ENCODE assay signal across 8 cellular contexts in the genomic region with DNA sequence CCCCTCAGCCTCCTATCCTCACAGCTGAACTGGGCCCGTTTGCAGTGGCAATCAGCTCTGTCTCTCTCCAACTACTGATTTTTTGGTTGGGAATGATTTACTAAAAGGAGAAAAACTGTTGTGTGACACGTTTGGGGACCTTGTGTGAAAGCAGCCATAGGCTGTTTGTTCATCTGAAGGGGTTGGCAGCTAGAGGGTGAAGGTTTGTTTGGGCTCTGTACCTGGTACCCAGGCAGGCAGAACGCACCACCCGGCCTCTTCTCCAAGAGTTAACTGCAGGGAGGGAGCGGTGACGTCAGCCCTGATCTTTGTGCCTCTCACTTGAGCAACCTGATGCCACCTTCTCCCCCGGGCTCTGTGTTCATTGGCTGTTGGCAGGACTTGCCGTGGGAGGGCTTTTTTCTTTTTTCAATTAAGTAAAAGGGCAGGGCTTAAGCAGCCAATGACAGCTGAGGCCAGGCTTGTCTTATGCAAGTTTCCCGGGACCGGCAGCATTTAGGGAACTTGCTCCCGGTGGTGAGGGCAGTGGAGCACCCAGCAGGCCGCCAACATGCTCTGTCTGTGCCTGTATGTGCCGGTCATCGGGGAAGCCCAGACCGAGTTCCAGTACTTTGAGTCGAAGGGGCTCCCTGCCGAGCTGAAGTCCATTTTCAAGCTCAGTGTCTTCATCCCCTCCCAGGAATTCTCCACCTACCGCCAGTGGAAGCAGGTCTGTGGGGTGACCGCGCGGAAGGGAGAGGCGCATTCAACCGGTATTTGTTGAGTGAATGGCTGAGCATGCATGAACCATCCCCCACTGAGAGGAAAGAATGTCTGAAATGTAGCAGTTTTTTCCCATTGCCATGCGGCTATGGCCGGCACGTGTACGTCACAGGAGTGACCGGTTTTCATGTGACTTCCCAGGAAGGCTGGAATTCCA. TPM values are rescaled to one million over a fixed set of nuclear protein-coding genes. Genes with fewer than 3 reads are reported as not detected.
DNase-seq lines count a peak whose midpoint lies in the region; ATAC-seq and TF ChIP-seq lines count a peak whose summit lies in the region.

No MANE protein-coding gene starts in this region.

- CTCF ChIA-PET in activated naive CD4-positive, alpha-beta T cell treated with anti-CD3 and anti-CD28 coated beads for 36 hours (lab: Charles Lee) = interaction anchor here (0.7 to 2.1 kb wide), 5 partner anchors 12 to 65 kb away, joined by 3 to 9 read pairs (median 6); no protein-coding TSS in a partner anchor

- H3K9me3 Mint-ChIP-seq in activated naive CD4-positive, alpha-beta T cell treated with anti-CD3 and anti-CD28 coated beads for 36 hours = no peaks in the 10 kb centered on the region
- no peaks in the 10 kb centered on the region for H3K9me3 Mint-ChIP-seq in nephron
- no peaks in the 10 kb centered on the region for H3K9me3 Mint-ChIP-seq in stimulated activated naive CD8-positive, alpha-beta T cell treated with anti-CD3 and anti-CD28 coated beads, Interleukin-15, Interleukin-2, amounts not matched to agents 100 ng/mL and 50 ng/mL, for 24 hours

- peaks cover 74% of the 10 kb centered on the region for H3K4me1 Mint-ChIP-seq in activated naive CD4-positive, alpha-beta T cell treated with anti-CD3 and anti-CD28 coated beads for 36 hours (ENCODE audit: low read depth)
- H3K4me1 Mint-ChIP-seq in nephron = peaks cover 77% of the 10 kb centered on the region
- H3K4me1 Mint-ChIP-seq in stimulated activated naive CD8-positive, alpha-beta T cell treated with anti-CD3 and anti-CD28 coated beads, Interleukin-15, Interleukin-2, amounts not matched to agents 100 ng/mL and 50 ng/mL, for 24 hours (ENCODE audit: low read depth) = peaks cover 81% of the 10 kb centered on the region

- peak overlapping the region; percentile 46 for H3K27ac Mint-ChIP-seq in activated naive CD4-positive, alpha-beta T cell treated with anti-CD3 and anti-CD28 coated beads for 36 hours
- peak overlapping the region; percentile 98 to 99 (median 99) for H3K27ac Mint-ChIP-seq in nephron
- H3K27ac Mint-ChIP-seq in stimulated activated naive CD8-positive, alpha-beta T cell treated with anti-CD3 and anti-CD28 coated beads, Interleukin-15, Interleukin-2, amounts not matched to agents 100 ng/mL and 50 ng/mL, for 24 hours = peak overlapping the region; percentile 67

- H3K36me3 Mint-ChIP-seq in activated naive CD4-positive, alpha-beta T cell treated with anti-CD3 and anti-CD28 coated beads for 36 hours (ENCODE audit: low read depth) = peaks cover 15% of the 10 kb centered on the region
- peaks cover 19% of the 10 kb centered on the region for H3K36me3 Mint-ChIP-seq in nephron (ENCODE audit: low read depth)
- H3K36me3 Mint-ChIP-seq in stimulated activated naive CD8-positive, alpha-beta T cell treated with anti-CD3 and anti-CD28 coated beads, Interleukin-15, Interleukin-2, amounts not matched to agents 100 ng/mL and 50 ng/mL, for 24 hours (ENCODE audit: low read depth) = peaks cover 35% of the 10 kb centered on the region

- ATAC-seq in GM18873 (IDR thresholded peaks at IDR 0.05; ENCODE audit: low FRiP score, unreplicated experiment) = no peak

- DNase-seq in AG08396 (ENCODE audit: low spot score) (peak; percentile 87), HuH-7 (ENCODE audit: low spot score) (peak; percentile 93), RKO (ENCODE audit: low spot score) (peak; percentile 100), fibroblast of villous mesenchyme (ENCODE audit: low read depth) (peak; percentile 99)
- peak; percentile 84 for DNase-seq in activated naive CD4-positive, alpha-beta T cell treated with anti-CD3 and anti-CD28 coated beads for 36 hours

- TF ChIP-seq CTCF in fibroblast of villous mesenchyme (IDR thresholded peaks at IDR 0.05; ENCODE audit: insufficient read depth, low read depth, low read length) (no peak), nephron (IDR thresholded peaks at IDR 0.05; ENCODE audit: unreplicated experiment in 3 of 3) (no peak)

- no peaks in the 10 kb centered on the region for H3K27me3 Mint-ChIP-seq in activated naive CD4-positive, alpha-beta T cell treated with anti-CD3 and anti-CD28 coated beads for 36 hours (ENCODE audit: low read depth)
- H3K27me3 Mint-ChIP-seq in nephron (ENCODE audit: low read depth) = no peaks in the 10 kb centered on the region
- H3K27me3 Mint-ChIP-seq in stimulated activated naive CD8-positive, alpha-beta T cell treated with anti-CD3 and anti-CD28 coated beads, Interleukin-15, Interleukin-2, amounts not matched to agents 100 ng/mL and 50 ng/mL, for 24 hours = no peaks in the 10 kb centered on the region

- intact Hi-C loops in activated naive CD4-positive, alpha-beta T cell treated with anti-CD3 and anti-CD28 coated beads for 36 hours (cut with micrococcal nuclease) = no loop called here

- peak overlapping the region; percentile 38 for H3K4me3 Mint-ChIP-seq in activated naive CD4-positive, alpha-beta T cell treated with anti-CD3 and anti-CD28 coated beads for 36 hours
- H3K4me3 Mint-ChIP-seq in nephron = peak overlapping the region; percentile 86 to 91 (median 88)
- H3K4me3 Mint-ChIP-seq in stimulated activated naive CD8-positive, alpha-beta T cell treated with anti-CD3 and anti-CD28 coated beads, Interleukin-15, Interleukin-2, amounts not matched to agents 100 ng/mL and 50 ng/mL, for 24 hours = peak overlapping the region; percentile 32

- peak overlapping the region; percentile 65 for H3K4me3 ChIP-seq in fibroblast of villous mesenchyme (ENCODE audit: low read depth, low read length)

RNA-seq across cellular contexts. Expression of a gene that starts 29.3 kb away (rescaled TPM):
- 10 to 100 TPM; 47.6 to 48.4 TPM for total RNA-seq in activated naive CD4-positive, alpha-beta T cell treated with anti-CD3 and anti-CD28 coated beads for 36 hours
- total RNA-seq in fibroblast of villous mesenchyme = 43.6 and 58.6 TPM in 2 replicates

RNA-seq across cellular contexts. Expression of a gene that starts 30.2 kb away (rescaled TPM):
- total RNA-seq in activated naive CD4-positive, alpha-beta T cell treated with anti-CD3 and anti-CD28 coated beads for 36 hours = 10 to 100 TPM; 12.0 to 12.7 TPM
- 36.1 and 47.5 TPM in 2 replicates for total RNA-seq in fibroblast of villous mesenchyme

RNA-seq across cellular contexts. Expression of a gene that starts 31.2 kb away (rescaled TPM):
- 10 to 100 TPM; 12.3 to 12.8 TPM for total RNA-seq in activated naive CD4-positive, alpha-beta T cell treated with anti-CD3 and anti-CD28 coated beads for 36 hours
- total RNA-seq in fibroblast of villous mesenchyme = 6.8 and 10.8 TPM in 2 replicates

RNA-seq across cellular contexts. Expression of a gene that starts 51.0 kb away (rescaled TPM):
- total RNA-seq in activated naive CD4-positive, alpha-beta T cell treated with anti-CD3 and anti-CD28 coated beads for 36 hours = not detected
- not detected in 2 replicates for total RNA-seq in fibroblast of villous mesenchyme

Comparison
In these comparisons a context has a peak if more than half of its experiments do, and no peak if none do; other contexts are left out.
1. H3K27ac Mint-ChIP-seq: peak in every context shown above with its lines; median percentile 99 in nephron; 67 in stimulated activated naive CD8-positive, alpha-beta T cell treated with anti-CD3 and anti-CD28 coated beads, Interleukin-15, Interleukin-2, amounts not matched to agents 100 ng/mL and 50 ng/mL, for 24 hours; 46 in activated naive CD4-positive, alpha-beta T cell treated with anti-CD3 and anti-CD28 coated beads for 36 hours.
2. H3K4me3 Mint-ChIP-seq: peak in every context shown above with its lines; median percentile 88 in nephron; 38 in activated naive CD4-positive, alpha-beta T cell treated with anti-CD3 and anti-CD28 coated beads for 36 hours; 32 in stimulated activated naive CD8-positive, alpha-beta T cell treated with anti-CD3 and anti-CD28 coated beads, Interleukin-15, Interleukin-2, amounts not matched to agents 100 ng/mL and 50 ng/mL, for 24 hours.